1 cellular context compared by ENCODE assay signal in genomic region chr16:2223375-2224182, GRCh38.
A peak's percentile ranks its signal among the peaks of the same experiment; 100 is the strongest.
TF ChIP-seq lines count a peak whose summit lies in the region.

TSS of gene E4F1 (plus strand) at chr16:2223591. CDS start at chr16:2223614, 23 bp downstream.

TF ChIP-seq in A549, 52 proteins besides CTCF, POLR2A, EP300 and RAD21 (continued from another document):
- peak; percentile 69 to 93 for TF ChIP-seq CEBPB (IDR thresholded peaks at IDR 0.05)
- no peak for TF ChIP-seq HMGXB4 (CRISPR knock-in tag; IDR thresholded peaks at IDR 0.05; ENCODE audit: borderline replicate concordance)
- TF ChIP-seq JUNB (IDR thresholded peaks at IDR 0.05): no peak
- TF ChIP-seq ESRRA (IDR thresholded peaks at IDR 0.05; ENCODE audit: borderline replicate concordance, low read length): no peak
- TF ChIP-seq TFCP2L1 (CRISPR knock-in tag; IDR thresholded peaks at IDR 0.05): no peak
- no peak for TF ChIP-seq HOXB13 (CRISPR knock-in tag; IDR thresholded peaks at IDR 0.05; ENCODE audit: low read depth)
- peak; percentile 96; the same call in 1 of the 2 replicates for TF ChIP-seq PHF8 (IDR thresholded peaks at IDR 0.05; ENCODE audit: borderline replicate concordance, low read depth)
- TF ChIP-seq RFX5 (IDR thresholded peaks at IDR 0.05): no peak
- TF ChIP-seq, protein P1, sequence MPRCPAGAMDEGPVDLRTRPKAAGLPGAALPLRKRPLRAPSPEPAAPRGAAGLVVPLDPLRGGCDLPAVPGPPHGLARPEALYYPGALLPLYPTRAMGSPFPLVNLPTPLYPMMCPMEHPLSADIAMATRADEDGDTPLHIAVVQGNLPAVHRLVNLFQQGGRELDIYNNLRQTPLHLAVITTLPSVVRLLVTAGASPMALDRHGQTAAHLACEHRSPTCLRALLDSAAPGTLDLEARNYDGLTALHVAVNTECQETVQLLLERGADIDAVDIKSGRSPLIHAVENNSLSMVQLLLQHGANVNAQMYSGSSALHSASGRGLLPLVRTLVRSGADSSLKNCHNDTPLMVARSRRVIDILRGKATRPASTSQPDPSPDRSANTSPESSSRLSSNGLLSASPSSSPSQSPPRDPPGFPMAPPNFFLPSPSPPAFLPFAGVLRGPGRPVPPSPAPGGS (IDR thresholded peaks at IDR 0.05): peak; percentile 88
- peak; percentile 90 for TF ChIP-seq MAX (IDR thresholded peaks at IDR 0.05)
- TF ChIP-seq ZC3H11A (IDR thresholded peaks at IDR 0.05): no peak
- TF ChIP-seq REST (IDR thresholded peaks at IDR 0.05): peak; percentile 73
- TF ChIP-seq JUN (IDR thresholded peaks at IDR 0.05): peak; percentile 24 to 71; a peak in 2 of 5 replicates
- TF ChIP-seq MYC (IDR thresholded peaks at IDR 0.05; ENCODE audit: borderline replicate concordance, low read length): peak; percentile 56; the same call in 1 of the 2 replicates
- 0 out of 2 replicates have a peak, but pooled peaks have one; percentile 7 for TF ChIP-seq FOXS1 (CRISPR knock-in tag; IDR thresholded peaks at IDR 0.05)
- TF ChIP-seq EHF (CRISPR knock-in tag; IDR thresholded peaks at IDR 0.05): no peak
- TF ChIP-seq ZSCAN20 (CRISPR knock-in tag; IDR thresholded peaks at IDR 0.05): no peak
